ENCODE assay signal across 7 cellular contexts in genomic region chrX:48468693-48469691, GRCh38. TPM values are rescaled to one million over a fixed set of nuclear protein-coding genes. Genes with fewer than 3 reads are reported as not detected.
A peak's percentile ranks its signal among the peaks of the same experiment; 100 is the strongest.
DNase-seq lines count a peak whose midpoint lies in the region; ATAC-seq and TF ChIP-seq lines count a peak whose summit lies in the region.

No MANE protein-coding gene starts in this region.

- H3K4me2 ChIP-seq in neuronal stem cell (ENCODE audit: insufficient read depth, low read length, poor library complexity, severe bottlenecking) = peak overlapping the region; percentile 40

- H3K36me3 ChIP-seq in neuronal stem cell (replicated peaks in 1 of 2; ENCODE audit: control insufficient read depth in 2 of 2, insufficient read depth in 2 of 2, low read length in 2 of 2) = no peaks in the 10 kb centered on the region

- H3K27me3 ChIP-seq in neuronal stem cell (ENCODE audit: control insufficient read depth in 3 of 3, insufficient read depth in 3 of 3, low read depth in 1 of 3, low read length in 3 of 3) = no peaks in the 10 kb centered on the region

- no peak overlapping the region for H4K8ac ChIP-seq in neuronal stem cell (ENCODE audit: low read depth, low read length)

- H3K4me3 ChIP-seq in choroid plexus epithelial cell (ENCODE audit: low read depth, low read length) (no peak overlapping the region), neuronal stem cell (ENCODE audit: low read length in 2 of 2) (no peak overlapping the region)

- H3K9me3 ChIP-seq in neuronal stem cell (replicated peaks in 1 of 2; ENCODE audit: control insufficient read depth in 2 of 2, insufficient read depth in 1 of 2, low read depth in 1 of 2, low read length in 2 of 2) = no peaks in the 10 kb centered on the region

- peak; percentile 24; the same call in 1 of the 2 replicates for TF ChIP-seq POLR2A in Raji (IDR thresholded peaks at IDR 0.05; ENCODE audit: insufficient read depth, low read depth, low read length)

- in situ Hi-C loops in ACHN (cut with HindIII; ENCODE audit: low pct_ligation_motif_present, low pct_unique_long_range_greater_than_20kb, low sequenced_read_pairs) = no loop called here

- DNase-seq in choroid plexus epithelial cell (ENCODE audit: low read depth) (no peak), neuronal stem cell (ENCODE audit: low spot score) (no peak), middle frontal gyrus (ENCODE audit: extremely low spot score, low spot score) (no peak), ACHN (no peak)

- H2AFZ ChIP-seq in neuronal stem cell (ENCODE audit: low read length) = peak overlapping the region; percentile 63

- H3K14ac ChIP-seq in neuronal stem cell (ENCODE audit: low read length) = no peak overlapping the region

- H2BK5ac ChIP-seq in neuronal stem cell (ENCODE audit: low read length) = no peak overlapping the region

- H3K23ac ChIP-seq in neuronal stem cell (ENCODE audit: low read depth, low read length, poor library complexity) = no peak overlapping the region

- no peaks in the 10 kb centered on the region for H3K79me1 ChIP-seq in neuronal stem cell (ENCODE audit: low read depth, low read length)

- peaks cover 10 to 16% of the 10 kb centered on the region in 2 donors for H3K4me1 ChIP-seq in neuronal stem cell (ENCODE audit: control insufficient read depth in 2 of 2, insufficient read depth in 1 of 2, low read depth in 1 of 2, low read length in 2 of 2)

- H3K4ac ChIP-seq in neuronal stem cell (ENCODE audit: low read length) = no peak overlapping the region

- no peak overlapping the region for H4K91ac ChIP-seq in neuronal stem cell (ENCODE audit: low read depth, low read length, poor library complexity)

- H2BK120ac ChIP-seq in neuronal stem cell (ENCODE audit: low read depth, low read length) = no peak overlapping the region

- no peak overlapping the region for H2AK5ac ChIP-seq in neuronal stem cell (ENCODE audit: low read depth, low read length)

- no peak overlapping the region for H3K27ac ChIP-seq in neuronal stem cell (replicated peaks; ENCODE audit: low read length)

- ATAC-seq in GM21619 (IDR thresholded peaks at IDR 0.05; ENCODE audit: unreplicated experiment) (peak; percentile 61), GM21737 (IDR thresholded peaks at IDR 0.05; ENCODE audit: unreplicated experiment) (no peak)

- no peak overlapping the region for H2BK15ac ChIP-seq in neuronal stem cell (ENCODE audit: low read length)

- no peak overlapping the region for H3K18ac ChIP-seq in neuronal stem cell (ENCODE audit: low read length)

- no CpG with 5 or more reads among the region's 23 CpGs for WGBS in neuronal stem cell (ENCODE audit: extremely low coverage in 2 of 2, insufficient read length in 2 of 2, insufficient replicate concordance in 1 of 2), 2 donors

- no peak overlapping the region for H2BK12ac ChIP-seq in neuronal stem cell (ENCODE audit: low read length)

- no peak overlapping the region for H3K9ac ChIP-seq in neuronal stem cell (ENCODE audit: low read depth, low read length, poor library complexity)

- peak; percentile 8 for TF ChIP-seq CTCF in choroid plexus epithelial cell (conservative IDR thresholded peaks at IDR 0.05; ENCODE audit: low read depth, low read length)

RNA-seq across cellular contexts. Expression of gene SLC38A5, which starts 1.1 kb away (rescaled TPM):
- polyA plus RNA-seq in neuronal stem cell (2013, experiment 1 of 2) = 3.7 TPM
- 4.0 TPM for polyA plus RNA-seq in neuronal stem cell (2013, experiment 2 of 2)

RNA-seq across cellular contexts. Expression of gene FTSJ1, which starts 7.0 kb away (rescaled TPM):
- 30.5 TPM for polyA plus RNA-seq in neuronal stem cell (2013, experiment 1 of 2)
- polyA plus RNA-seq in neuronal stem cell (2013, experiment 2 of 2) = 30.8 TPM

RNA-seq across cellular contexts. Expression of gene PORCN, which starts 39.8 kb away (rescaled TPM):
- polyA plus RNA-seq in neuronal stem cell (2013, experiment 1 of 2) = 12.1 TPM
- polyA plus RNA-seq in neuronal stem cell (2013, experiment 2 of 2) = 11.9 TPM

RNA-seq across cellular contexts. Expression of gene EBP, which starts 52.6 kb away (rescaled TPM):
- polyA plus RNA-seq in neuronal stem cell (2013, experiment 1 of 2) = 106 TPM
- polyA plus RNA-seq in neuronal stem cell (2013, experiment 2 of 2) = 101 TPM

RNA-seq across cellular contexts. Expression of gene SSX4B, which starts 57.2 kb away (rescaled TPM):
- not detected for polyA plus RNA-seq in neuronal stem cell (2013, experiment 1 of 2)
- not detected for polyA plus RNA-seq in neuronal stem cell (2013, experiment 2 of 2)
